ENCODE assay signal across 17 cellular contexts in genomic region chr3:40116478-40117162, GRCh38.
DNase-seq lines count a peak whose midpoint lies in the region; ATAC-seq and TF ChIP-seq lines count a peak whose summit lies in the region.
"Had no signal": no experiment of that assay in that cellular context is flagged by ENCODE, and none has a peak within 500 bp of the region (broad histone marks: within the 10 kb centered on the region; RNA-seq: fewer than 3 reads in every experiment).

No MANE protein-coding gene starts in this region.

- no peaks in the 10 kb centered on the region for H3K36me3 ChIP-seq in fibroblast of lung (ENCODE audit: control insufficient read depth, insufficient read depth, low read length)
- H3K36me3 ChIP-seq: right atrium auricular region had no signal

- H2AFZ ChIP-seq in fibroblast of lung (ENCODE audit: low read length) = no peak overlapping the region

- ATAC-seq in HG02970 (IDR thresholded peaks at IDR 0.05; ENCODE audit: low FRiP score, unreplicated experiment) (no peak), HG03520 (IDR thresholded peaks at IDR 0.05; ENCODE audit: unreplicated experiment) (no peak)
- ATAC-seq: activated T-helper 17 cell treated with anti-CD3 and anti-CD28 coated beads, Interleukin-2, amount 50 U/mL, for 72 hours; body of pancreas; natural killer cell; stimulated activated naive B cell treated with anti-CD40 and anti-IgM and Interleukin-4, amounts not matched to agents 10 μg/mL and 1 μg/mL and 100 μg/mL, for 72 hours had no signal

- no peak overlapping the region for H3K9ac ChIP-seq in fibroblast of lung (ENCODE audit: insufficient read depth, low read length)

- no peaks in the 10 kb centered on the region for H3K27me3 ChIP-seq in fibroblast of lung (ENCODE audit: control insufficient read depth, insufficient read depth, low read length)
- H3K27me3 ChIP-seq: body of pancreas, right atrium auricular region had no signal

- peak overlapping the region; percentile 50 for H3K27ac ChIP-seq in fibroblast of lung (ENCODE audit: insufficient read depth, low read length)
- H3K27ac ChIP-seq: body of pancreas, right atrium auricular region had no signal

- H3K79me2 ChIP-seq in fibroblast of lung (ENCODE audit: control insufficient read depth, insufficient read depth, low read length) = no peaks in the 10 kb centered on the region

- no peak for TF ChIP-seq CTCF in fibroblast of lung (conservative IDR thresholded peaks at IDR 0.05 in 1 of 2, IDR thresholded peaks at IDR 0.05 in 1 of 2; ENCODE audit: low read depth in 1 of 2, low read length in 2 of 2)

- peaks cover 2% of the 10 kb centered on the region for H3K4me1 ChIP-seq in fibroblast of lung (ENCODE audit: control insufficient read depth, extremely low read depth, insufficient read depth, low read length)
- H3K4me1 ChIP-seq: right atrium auricular region had no signal

- H3K4me2 ChIP-seq in fibroblast of lung (ENCODE audit: extremely low read depth, insufficient read depth, low read length) = no peak overlapping the region

- H4K20me1 ChIP-seq in fibroblast of lung (ENCODE audit: control insufficient read depth, extremely low read depth, insufficient read depth, low read length) = no peaks in the 10 kb centered on the region

- no peaks in the 10 kb centered on the region for H3K9me3 ChIP-seq in fibroblast of lung (ENCODE audit: control insufficient read depth, insufficient read depth, low read depth, low read length)
- H3K9me3 ChIP-seq: body of pancreas, right atrium auricular region had no signal

- DNase-seq in GM04503 (ENCODE audit: low read depth) = peak; percentile 66
- peak; percentile 98 for DNase-seq in SK-MEL-5 (ENCODE audit: low read depth, low spot score)
- peak in 1 of 2 donors; percentile 78 for DNase-seq in fibroblast of lung (ENCODE audit: low read depth in 2 of 2)
- peak; percentile 58 for DNase-seq in renal cortical epithelial cell (ENCODE audit: low read depth)
- no peak for DNase-seq in COLO668 (lab: John Stamatoyannopoulos, UW; ENCODE audit: unreplicated experiment)
- DNase-seq in stimulated activated CD4-positive, alpha-beta T cell treated with anti-CD3 and anti-CD28 coated beads, Interleukin-4, amount 100 ng/mL, for 1 hour = no peak
- DNase-seq: activated CD4-positive, alpha-beta memory T cell treated with anti-CD3 and anti-CD28 coated beads for 36 hours; body of pancreas; effector memory CD4-positive, alpha-beta T cell; GOT3; natural killer cell; NCI-H1930; stimulated activated naive B cell treated with anti-CD40 and anti-IgM and Interleukin-4, amounts not matched to agents 10 μg/mL and 1 μg/mL and 100 μg/mL, for 72 hours had no signal

- H3K4me3 ChIP-seq in fibroblast of lung (replicated peaks in 1 of 4; ENCODE audit: control extremely low read depth in 1 of 4, insufficient read depth in 1 of 4, low read depth in 3 of 4, low read length in 4 of 4) = no peak overlapping the region
- H3K4me3 ChIP-seq: body of pancreas, right atrium auricular region had no signal

- in situ Hi-C loops in SK-MEL-5 (cut with HindIII; ENCODE audit: low pct_unique_long_range_greater_than_20kb, low sequenced_read_pairs) = no loop called here

Comparison
In these comparisons a context has a peak if more than half of its experiments do, and no peak if none do; other contexts are left out.
1. DNase-seq: peak in GM04503 (single experiment), SK-MEL-5 (single experiment) and renal cortical epithelial cell (single experiment); none in COLO668 (single experiment) and stimulated activated CD4-positive, alpha-beta T cell treated with anti-CD3 and anti-CD28 coated beads, Interleukin-4, amount 100 ng/mL, for 1 hour (single experiment).